ENCODE assay signal across 10 cellular contexts in genomic region chr11:1750481-1750839, GRCh38. TPM values are rescaled to one million over a fixed set of nuclear protein-coding genes. Genes with fewer than 3 reads are reported as not detected.
DNase-seq lines count a peak whose midpoint lies in the region; ATAC-seq and TF ChIP-seq lines count a peak whose summit lies in the region.
"Had no signal": no experiment of that assay in that cellular context is flagged by ENCODE, and none has a peak within 500 bp of the region (broad histone marks: within the 10 kb centered on the region; RNA-seq: fewer than 3 reads in every experiment).

Gene IFITM10, minus strand, starts transcription at chr11:1750595. Its CDS starts 153 bp downstream, at chr11:1750442.

- TF ChIP-seq CTCF in AG10803 (conservative IDR thresholded peaks at IDR 0.05; ENCODE audit: low read length) (no peak), epithelial cell of esophagus (IDR thresholded peaks at IDR 0.05; ENCODE audit: insufficient read depth, low read depth, low read length, missing control alignments) (no peak)

- ATAC-seq in natural killer cell treated with Interleukin-12 subunit alpha and Interleukin-12 subunit beta and Interleukin-15 and Interleukin-18, amount 100 ng/mL, for 72 hours: no peak
- ATAC-seq in HG03095 (IDR thresholded peaks at IDR 0.05; ENCODE audit: unreplicated experiment): no peak
- ATAC-seq in HG03571 (IDR thresholded peaks at IDR 0.05; ENCODE audit: unreplicated experiment): no peak

- no peaks in the 10 kb centered on the region for H3K9me3 ChIP-seq in SJCRH30 (replicated peaks)
- H3K9me3 ChIP-seq: sigmoid colon had no signal

- H3K4me1 ChIP-seq in SJCRH30: peaks cover 27% of the 10 kb centered on the region

- H3K27ac ChIP-seq in SJCRH30: peak within 1 kb of the TSS; percentile 12
- H3K27ac ChIP-seq: PC-9, sigmoid colon had no signal

- peak within 1 kb of the TSS; percentile 43 to 47 for H3K27ac Mint-ChIP-seq in natural killer cell treated with Interleukin-12 subunit alpha and Interleukin-12 subunit beta and Interleukin-15 and Interleukin-18, amount 100 ng/mL, for 72 hours

- no peak for DNase-seq in AG10803 (ENCODE audit: low read depth)
- no peak for DNase-seq in SJCRH30
- DNase-seq in epithelial cell of esophagus (ENCODE audit: low read depth): peak; percentile 27
- no peak for DNase-seq in natural killer cell treated with Interleukin-12 subunit alpha and Interleukin-12 subunit beta and Interleukin-15 and Interleukin-18, amount 100 ng/mL, for 72 hours (ENCODE audit: low spot score)
- DNase-seq in DMS79 (lab: John Stamatoyannopoulos, UW): no peak
- DNase-seq in LoVo (ENCODE audit: low spot score): no peak
- DNase-seq: PC-9 had no signal

- peaks cover 29 to 43% of the 10 kb centered on the region in 2 donors for H3K4me1 Mint-ChIP-seq in natural killer cell treated with Interleukin-12 subunit alpha and Interleukin-12 subunit beta and Interleukin-15 and Interleukin-18, amount 100 ng/mL, for 72 hours (ENCODE audit: low read depth in 2 of 2)

- H3K36me3 Mint-ChIP-seq in natural killer cell treated with Interleukin-12 subunit alpha and Interleukin-12 subunit beta and Interleukin-15 and Interleukin-18, amount 100 ng/mL, for 72 hours: peaks cover 6% of the 10 kb centered on the region

- H3K36me3 ChIP-seq in SJCRH30: no peaks in the 10 kb centered on the region

- peak within 1 kb of the TSS; percentile 71 for H3K4me3 Mint-ChIP-seq in natural killer cell treated with Interleukin-12 subunit alpha and Interleukin-12 subunit beta and Interleukin-15 and Interleukin-18, amount 100 ng/mL, for 72 hours

- H3K27me3 ChIP-seq in SJCRH30: no peaks in the 10 kb centered on the region

- peaks cover 4 to 12% of the 10 kb centered on the region in 2 donors for H3K27me3 Mint-ChIP-seq in natural killer cell treated with Interleukin-12 subunit alpha and Interleukin-12 subunit beta and Interleukin-15 and Interleukin-18, amount 100 ng/mL, for 72 hours

- H3K4me3 ChIP-seq in AG10803 (ENCODE audit: low read length) (peak within 1 kb of the TSS; percentile 28), SJCRH30 (no peak within 1 kb of the TSS), epithelial cell of esophagus (ENCODE audit: low read length) (peak within 1 kb of the TSS; percentile 83)
- H3K4me3 ChIP-seq: PC-9 had no signal

- H3K9me3 Mint-ChIP-seq in natural killer cell treated with Interleukin-12 subunit alpha and Interleukin-12 subunit beta and Interleukin-15 and Interleukin-18, amount 100 ng/mL, for 72 hours: peaks cover 6% of the 10 kb centered on the region

RNA-seq across cellular contexts. Expression of gene IFITM10, which starts in this region (rescaled TPM):
- total RNA-seq in SJCRH30 (2014; rRNA removed; shearing (Covaris generic)): 0.18 and 0.23 TPM in 2 replicates
- 1 to 10 TPM; 2.3 to 8.1 TPM for total RNA-seq in natural killer cell treated with Interleukin-12 subunit alpha and Interleukin-12 subunit beta and Interleukin-15 and Interleukin-18, amount 100 ng/mL, for 72 hours
